In genomic region chr6:107114213-107114871, GRCh38 we compare ENCODE assay signal across 1 cellular context.
TF ChIP-seq lines count a peak whose summit lies in the region.

No MANE protein-coding gene starts in this region.

TF ChIP-seq in GM12878, 131 proteins besides CTCF, POLR2A, EP300 and RAD21 (continued from another document and continues in another):
- TF ChIP-seq PRDM15 (CRISPR knock-in tag; IDR thresholded peaks at IDR 0.05) (no peak), PBX3 (IDR thresholded peaks at IDR 0.05; ENCODE audit: insufficient replicate concordance, low read depth, low read length) (no peak), SMC3 (IDR thresholded peaks at IDR 0.05; ENCODE audit: borderline replicate concordance, low read length) (peak; percentile 61), SP1 (IDR thresholded peaks at IDR 0.05; ENCODE audit: low read depth, low read length) (no peak), CBFB (IDR thresholded peaks at IDR 0.05; ENCODE audit: low read depth) (no peak), YY1 (IDR thresholded peaks at IDR 0.05; ENCODE audit: low read depth, low read length) (peak; percentile 76), KDM1A (IDR thresholded peaks at IDR 0.05; ENCODE audit: borderline replicate concordance) (no peak), REST (IDR thresholded peaks at IDR 0.05; ENCODE audit: low read depth, low read length) (no peak), RELB (IDR thresholded peaks at IDR 0.05; ENCODE audit: low read depth) (no peak), EED (IDR thresholded peaks at IDR 0.05; ENCODE audit: low read depth) (peak; percentile 58), MYB (IDR thresholded peaks at IDR 0.05; ENCODE audit: borderline replicate concordance, low read depth, low read length) (no peak), SMAD5 (IDR thresholded peaks at IDR 0.05; ENCODE audit: low read depth) (no peak), CUX1 (IDR thresholded peaks at IDR 0.05; ENCODE audit: insufficient replicate concordance, low read depth, low read length) (no peak), SKIL (IDR thresholded peaks at IDR 0.05; ENCODE audit: low read depth, poor library complexity, severe bottlenecking) (no peak), ATF2 (IDR thresholded peaks at IDR 0.05; ENCODE audit: low read length) (no peak), ZBTB4 (CRISPR knock-in tag; IDR thresholded peaks at IDR 0.05) (no peak), IKZF1 (conservative IDR thresholded peaks at IDR 0.05) (peak; percentile 96), PAX8 (IDR thresholded peaks at IDR 0.05) (no peak), PKNOX1 (IDR thresholded peaks at IDR 0.05) (no peak)
